Comparison of ENCODE assay signal across 8 cellular contexts in genomic region chr5:69491838-69492390, GRCh38. TPM values are rescaled to one million over a fixed set of nuclear protein-coding genes. Genes with fewer than 3 reads are reported as not detected.
DNase-seq lines count a peak whose midpoint lies in the region; ATAC-seq, FAIRE-seq and TF ChIP-seq lines count a peak whose summit lies in the region.

No MANE protein-coding gene starts in this region.

- H3K4me3 ChIP-seq in astrocyte (ENCODE audit: insufficient read depth, low read depth, low read length) (peak overlapping the region; percentile 66), HepG2 (replicated peaks in 1 of 3; ENCODE audit: insufficient read depth in 1 of 3, low read depth in 2 of 3, low read length in 3 of 3) (peak overlapping the region; percentile 83 to 96 (median 92)), tibial artery (peak overlapping the region; percentile 43 to 53)

- 5% methylated on average over 12 of the region's 17 CpGs for WGBS in HepG2 (ENCODE audit: low lambda C conversion rate)

- ATAC-seq in activated T-cell treated with anti-CD3 and anti-CD28 coated beads, Interleukin-2, amount 50 U/mL, for 4 hours, result no peak
- ATAC-seq in HepG2 (no peak; the same call in 2 of the 3 replicates), left colon (no peak)

- H3K9me3 ChIP-seq in astrocyte (ENCODE audit: insufficient read depth, low read depth, low read length) (no peaks in the 10 kb centered on the region), HepG2 (ENCODE audit: low read length) (no peaks in the 10 kb centered on the region), tibial artery (no peaks in the 10 kb centered on the region)

- DNase-seq in activated T-cell treated with anti-CD3 and anti-CD28 coated beads, Interleukin-2, amount 50 U/mL, for 4 hours, result no peak
- no peak for DNase-seq in activated T-cell treated with anti-CD3 and anti-CD28 coated beads for 4 hours
- no peak for DNase-seq in astrocyte (ENCODE audit: low read depth)
- no peak for DNase-seq in HepG2 (ENCODE audit: low spot score)
- no peak for DNase-seq in tibial artery
- no peak for DNase-seq in epidermal melanocyte (ENCODE audit: insufficient read length, low spot score)
- DNase-seq in left colon, result no peak
- no peak for DNase-seq in activated CD8-positive, alpha-beta memory T cell treated with anti-CD3 and anti-CD28 coated beads for 24 hours

- intact Hi-C loops in HepG2 (cut with micrococcal nuclease; ENCODE audit: unreplicated experiment), result loop anchor here (1.0 to 5.0 kb wide), 3 partner anchors 35 to 77 kb away; partner anchors contain the start of gene MARVELD2
- intact Hi-C loops in tibial artery (cut with DNase I; ENCODE audit: low total_unique reads), result no loop called here
- intact Hi-C loops in left colon (cut with DNase I, micrococcal nuclease), result no loop called here

- H3K4me3 Mint-ChIP-seq in activated T-cell treated with anti-CD3 and anti-CD28 coated beads, Interleukin-2, amount 50 U/mL, for 4 hours, result peak overlapping the region; percentile 70
- peak overlapping the region; percentile 88 for H3K4me3 Mint-ChIP-seq in astrocyte (ENCODE audit: unreplicated experiment)

- TF ChIP-seq CTCF in astrocyte (IDR thresholded peaks at IDR 0.05; ENCODE audit: insufficient read depth, low read depth, low read length), result no peak
- TF ChIP-seq CTCF in HepG2 (CRISPR knock-in tag; IDR thresholded peaks at IDR 0.05), result no peak
- no peak for TF ChIP-seq CTCF in tibial artery (IDR thresholded peaks at IDR 0.05)

- TF ChIP-seq POLR2A in HepG2 (IDR thresholded peaks at IDR 0.05; ENCODE audit: insufficient read depth in 1 of 2, low read depth in 2 of 2, low read length in 2 of 2), result no peak

- H4K20me1 ChIP-seq in astrocyte (ENCODE audit: insufficient read depth, low read length), result no peaks in the 10 kb centered on the region
- no peaks in the 10 kb centered on the region; the same call in 1 of the 2 replicates for H4K20me1 ChIP-seq in HepG2 (ENCODE audit: insufficient read depth, low read length)

- H3K9me3 Mint-ChIP-seq in activated T-cell treated with anti-CD3 and anti-CD28 coated beads, Interleukin-2, amount 50 U/mL, for 4 hours, result no peaks in the 10 kb centered on the region
- H3K9me3 Mint-ChIP-seq in astrocyte (ENCODE audit: unreplicated experiment), result no peaks in the 10 kb centered on the region

- TSS peak; percentile 90 for BruUV-seq in HepG2 (replicated peaks; lab: Mats Ljungman, UMichigan)

- H3K4me1 ChIP-seq in astrocyte (ENCODE audit: insufficient read depth, low read length) (peaks cover 12% of the 10 kb centered on the region), HepG2 (ENCODE audit: insufficient read depth, low read length) (peaks cover 61% of the 10 kb centered on the region), tibial artery (peaks cover 0 to 26% (median 24%) of the 10 kb centered on the region in 4 donors)

- H3K27me3 Mint-ChIP-seq in activated T-cell treated with anti-CD3 and anti-CD28 coated beads, Interleukin-2, amount 50 U/mL, for 4 hours (ENCODE audit: low read depth), result peaks cover 53% of the 10 kb centered on the region
- H3K27me3 Mint-ChIP-seq in astrocyte (ENCODE audit: low read depth, unreplicated experiment), result peaks cover 3% of the 10 kb centered on the region

- H3K9ac ChIP-seq in astrocyte (ENCODE audit: low read length) (no peak overlapping the region), HepG2 (ENCODE audit: insufficient read depth, low read depth, low read length) (peak overlapping the region; percentile 85)

- peaks cover 20% of the 10 kb centered on the region for H3K27me3 ChIP-seq in astrocyte (ENCODE audit: insufficient read depth, low read length)
- no peaks in the 10 kb centered on the region; a peak in 1 of 5 replicates for H3K27me3 ChIP-seq in HepG2 (ENCODE audit: control insufficient read depth in 1 of 2, insufficient read depth in 2 of 2, low read length in 2 of 2)
- peaks cover 0 to 42% of the 10 kb centered on the region in 2 donors for H3K27me3 ChIP-seq in tibial artery

- H3K36me3 Mint-ChIP-seq in activated T-cell treated with anti-CD3 and anti-CD28 coated beads, Interleukin-2, amount 50 U/mL, for 4 hours (ENCODE audit: insufficient read depth), result no peaks in the 10 kb centered on the region
- H3K36me3 Mint-ChIP-seq in astrocyte (ENCODE audit: low read depth, unreplicated experiment), result no peaks in the 10 kb centered on the region

- CTCF ChIA-PET in HepG2 (lab: Yijun Ruan, JAX; ENCODE audit: low intra/inter-chr PET ratio, low total read pairs), result no interaction called here

- H2AFZ ChIP-seq in astrocyte (ENCODE audit: low read depth, low read length) (peak overlapping the region; percentile 84), HepG2 (ENCODE audit: low read length) (peak overlapping the region; percentile 38)

- H3K79me2 ChIP-seq in astrocyte (ENCODE audit: insufficient read depth, low read length) (no peaks in the 10 kb centered on the region), HepG2 (ENCODE audit: insufficient read depth, low read length) (peaks cover 35% of the 10 kb centered on the region)

- in situ Hi-C loops in HepG2 (cut with HindIII; ENCODE audit: extremely low pct_ligation_motif_present, low pct_unique_long_range_greater_than_20kb), result loop anchor here (5.0 kb wide), 1 partner anchor 80 kb away; no protein-coding TSS in a partner anchor

- no peak for FAIRE-seq in astrocyte (lab: Jason Lieb, UNC)
- no peak for FAIRE-seq in HepG2 (lab: Jason Lieb, UNC)

- H3K4me2 ChIP-seq in astrocyte (ENCODE audit: low read length) (peak overlapping the region; percentile 93), HepG2 (ENCODE audit: low read depth, low read length) (peak overlapping the region; percentile 73)

- H3K36me3 ChIP-seq in astrocyte (ENCODE audit: insufficient read depth, low read length) (no peaks in the 10 kb centered on the region), HepG2 (replicated peaks in 1 of 2; ENCODE audit: control insufficient read depth in 1 of 2, insufficient read depth in 2 of 2, low read length in 2 of 2) (no peaks in the 10 kb centered on the region), tibial artery (no peaks in the 10 kb centered on the region)

- no peak for TF ChIP-seq RAD21 in HepG2 (CRISPR knock-in tag; IDR thresholded peaks at IDR 0.05)

- TF ChIP-seq EP300 in HepG2 (IDR thresholded peaks at IDR 0.05; ENCODE audit: low read depth in 2 of 2, low read length in 2 of 2) (no peak), HepG2 (CRISPR knock-in tag; IDR thresholded peaks at IDR 0.05; ENCODE audit: borderline replicate concordance) (no peak)

- peaks cover 11% of the 10 kb centered on the region for H3K4me1 Mint-ChIP-seq in activated T-cell treated with anti-CD3 and anti-CD28 coated beads, Interleukin-2, amount 50 U/mL, for 4 hours (ENCODE audit: low read depth)
- peaks cover 2% of the 10 kb centered on the region for H3K4me1 Mint-ChIP-seq in astrocyte (ENCODE audit: low read depth, unreplicated experiment)

- POLR2A ChIA-PET in HepG2 (lab: Yijun Ruan, JAX), result no interaction called here

- peak overlapping the region; percentile 26 for H3K27ac Mint-ChIP-seq in astrocyte (ENCODE audit: unreplicated experiment)

- no peak overlapping the region for H3K27ac ChIP-seq in astrocyte (ENCODE audit: low read depth, low read length)
- peak overlapping the region; percentile 77 for H3K27ac ChIP-seq in HepG2 (ENCODE audit: extremely low read length, insufficient read depth, low read length)
- H3K27ac ChIP-seq in tibial artery, result no peak overlapping the region

TF ChIP-seq in HepG2, 621 proteins besides CTCF, POLR2A, EP300 and RAD21 (continues in another document):
- no peak for TF ChIP-seq MBD4 (IDR thresholded peaks at IDR 0.05; ENCODE audit: borderline replicate concordance, low read length)
- no peak for TF ChIP-seq GZF1 (CRISPR knock-in tag; IDR thresholded peaks at IDR 0.05)
- peak; percentile 8; the same call in 1 of the 2 replicates for TF ChIP-seq ISL2 (CRISPR knock-in tag; IDR thresholded peaks at IDR 0.05)
- TF ChIP-seq ZMYM3 (CRISPR knock-in tag; IDR thresholded peaks at IDR 0.05), result no peak
- TF ChIP-seq ZNF235 (CRISPR knock-in tag; IDR thresholded peaks at IDR 0.05; ENCODE audit: borderline replicate concordance), result no peak
- no peak for TF ChIP-seq MYPOP (CRISPR knock-in tag; IDR thresholded peaks at IDR 0.05)

RNA-seq across cellular contexts. Expression of gene OCLN, which starts 0.7 kb away (rescaled TPM):
- total RNA-seq in activated T-cell treated with anti-CD3 and anti-CD28 coated beads, Interleukin-2, amount 50 U/mL, for 4 hours, result 1 to 10 TPM in 1 of 3 donors, under 1 TPM in 2; 0.08 to 1.4 (median 0.90) TPM
- 12.1 and 15.3 TPM in 2 replicates for total RNA-seq in astrocyte
- 28.4 and 34.8 TPM in 2 replicates for total RNA-seq in HepG2 (2016; rRNA removed; fragmentation: Illumina TruSeq; extraction: Trizol)
- 5.7 and 5.8 TPM in 2 replicates for total RNA-seq in HepG2 (2016; cell fraction: cytosol; rRNA removed; fragmentation: Illumina TruSeq; extraction: Trizol; ENCODE audit: low read depth)
- total RNA-seq in HepG2 (2016; cell fraction: insoluble cytoplasmic fraction; rRNA removed; fragmentation: Illumina TruSeq; extraction: Trizol), result 28.2 and 35.4 TPM in 2 replicates
- 10.6 and 11.6 TPM in 2 replicates for total RNA-seq in HepG2 (2016; cell fraction: membrane; rRNA removed; fragmentation: Illumina TruSeq; extraction: Trizol)
- total RNA-seq in HepG2 (2016; cell fraction: nucleus; rRNA removed; fragmentation: Illumina TruSeq; extraction: Trizol), result 43.9 and 47.4 TPM in 2 replicates
- 24.1 and 26.2 TPM in 2 replicates for polyA plus RNA-seq in HepG2 (2011; rRNA removed)
- polyA plus RNA-seq in HepG2 (2011; cell fraction: cytosol; rRNA removed), result 15.0 and 25.5 TPM in 2 replicates
- 10.5 and 13.3 TPM in 2 replicates for polyA plus RNA-seq in HepG2 (2011; cell fraction: nucleus; rRNA removed)
- 22.7 and 27.5 TPM in 2 replicates for polyA plus RNA-seq in HepG2 (2012)
- polyA plus RNA-seq in HepG2 (2016; cell fraction: cytosol; fragmentation: Illumina TruSeq; extraction: Trizol; ENCODE audit: low read depth), result 1.5 and 1.9 TPM in 2 replicates
- polyA plus RNA-seq in HepG2 (2016; cell fraction: insoluble cytoplasmic fraction; fragmentation: Illumina TruSeq; extraction: Trizol; ENCODE audit: low read depth), result 14.0 and 16.6 TPM in 2 replicates
- 2.9 TPM in 2 replicates for polyA plus RNA-seq in HepG2 (2016; cell fraction: membrane; fragmentation: Illumina TruSeq; extraction: Trizol; ENCODE audit: low read depth)
- 32.0 and 39.4 TPM in 2 replicates for polyA plus RNA-seq in HepG2 (2016; cell fraction: nucleus; fragmentation: Illumina TruSeq; extraction: Trizol; ENCODE audit: insufficient read depth, low read depth)
- polyA minus RNA-seq in HepG2 (2011; rRNA and poly(A)+ RNA removed; ENCODE audit: low replicate concordance), result 1.1 and 68.4 TPM in 2 replicates
- polyA minus RNA-seq in HepG2 (2011; cell fraction: cytosol; rRNA and poly(A)+ RNA removed), result 54.6 and 70.8 TPM in 2 replicates
- polyA minus RNA-seq in HepG2 (2011; cell fraction: nucleus; rRNA and poly(A)+ RNA removed), result 58.3 and 68.8 TPM in 2 replicates
- total RNA-seq in left colon, result 100 to 1,000 TPM; 127 to 129 TPM
